In genomic region chr13:30720470-30720869, GRCh38 we compare ENCODE assay signal across 10 cellular contexts. TPM values are rescaled to one million over a fixed set of nuclear protein-coding genes. Genes with fewer than 3 reads are reported as not detected.
DNase-seq lines count a peak whose midpoint lies in the region; ATAC-seq lines count a peak whose summit lies in the region.
"Had no signal": no experiment of that assay in that cellular context is flagged by ENCODE, and none has a peak within 500 bp of the region (broad histone marks: within the 10 kb centered on the region; RNA-seq: fewer than 3 reads in every experiment).

No MANE protein-coding gene starts in this region.

- intact Hi-C loops in Right ventricle myocardium superior (cut with DNase I): no loop called here

- peak; percentile 100 for DNase-seq in NOMO-1 treated with DMSO at 0.1 percent for 48 hours (lab: John Stamatoyannopoulos, UW; ENCODE audit: unreplicated experiment)
- DNase-seq in pons (ENCODE audit: low spot score): peak; percentile 29
- DNase-seq in Right ventricle myocardium superior: no peak
- DNase-seq in NCI-H2196 treated with DMSO at 0.1 percent for 48 hours (lab: John Stamatoyannopoulos, UW; ENCODE audit: unreplicated experiment): no peak
- DNase-seq in effector CD4-positive, alpha-beta T cell: no peak
- no peak for DNase-seq in activated T-cell treated with anti-CD3 and anti-CD28 coated beads, Interleukin-2, amount 50 U/mL, for 48 hours
- DNase-seq: activated CD4-positive, alpha-beta memory T cell treated with anti-CD3 and anti-CD28 coated beads, Interleukin-2, amount 10 ng/mL, durations not matched to agents 7 days and 5 days; NCI-H1694 treated with DMSO at 0.1 percent for 48 hours had no signal

- peak; percentile 78 for ATAC-seq in GM18867 (IDR thresholded peaks at IDR 0.05; ENCODE audit: unreplicated experiment)
- ATAC-seq in HG02840 (IDR thresholded peaks at IDR 0.05; ENCODE audit: low FRiP score, unreplicated experiment): peak; percentile 61
- no peak for ATAC-seq in Right ventricle myocardium superior (ENCODE audit: poor library complexity)

RNA-seq across cellular contexts. Expression of gene ALOX5AP, which starts 14.9 kb away (rescaled TPM):
- total RNA-seq in Right ventricle myocardium superior: 8.4 TPM

Comparison
In these comparisons a context has a peak if more than half of its experiments do, and no peak if none do; other contexts are left out.
1. DNase-seq: peak in NOMO-1 treated with DMSO at 0.1 percent for 48 hours (single experiment) and pons (single experiment); none in Right ventricle myocardium superior (single experiment), NCI-H2196 treated with DMSO at 0.1 percent for 48 hours (single experiment), effector CD4-positive, alpha-beta T cell (single experiment) and activated T-cell treated with anti-CD3 and anti-CD28 coated beads, Interleukin-2, amount 50 U/mL, for 48 hours (0 of 2).